ENCODE assay signal across 18 cellular contexts in genomic region chr10:51617576-51618298, GRCh38.
A peak's percentile ranks its signal among the peaks of the same experiment; 100 is the strongest.
DNase-seq lines count a peak whose midpoint lies in the region; ATAC-seq and TF ChIP-seq lines count a peak whose summit lies in the region.
"Had no signal": no experiment of that assay in that cellular context is flagged by ENCODE, and none has a peak within 500 bp of the region (broad histone marks: within the 10 kb centered on the region; RNA-seq: fewer than 3 reads in every experiment).

No MANE protein-coding gene starts in this region.

- intact Hi-C loops in Right ventricle myocardium inferior (cut with DNase I): no loop called here
- intact Hi-C loops in cardiac septum (cut with DNase I): no loop called here

- ATAC-seq in Right ventricle myocardium inferior (peak; percentile 69), HG02885 (IDR thresholded peaks at IDR 0.05; ENCODE audit: poor library complexity, unreplicated experiment) (peak; percentile 47)
- ATAC-seq: HepG2 had no signal

- H3K27ac Mint-ChIP-seq in type B pancreatic cell: no peak overlapping the region
- H3K27ac Mint-ChIP-seq: CD4-positive, alpha-beta memory T cell had no signal

- no peak overlapping the region for H3K4me3 Mint-ChIP-seq in type B pancreatic cell
- H3K4me3 Mint-ChIP-seq: CD4-positive, alpha-beta memory T cell had no signal

- TF ChIP-seq CTCF in type B pancreatic cell (conservative IDR thresholded peaks at IDR 0.05): no peak

- H3K27me3 Mint-ChIP-seq in type B pancreatic cell: no peaks in the 10 kb centered on the region

- no peaks in the 10 kb centered on the region for H3K4me1 Mint-ChIP-seq in type B pancreatic cell (ENCODE audit: unreplicated experiment)
- H3K4me1 Mint-ChIP-seq: CD4-positive, alpha-beta memory T cell had no signal

- no peaks in the 10 kb centered on the region for H3K36me3 Mint-ChIP-seq in type B pancreatic cell
- H3K36me3 Mint-ChIP-seq: CD4-positive, alpha-beta memory T cell had no signal

- peaks cover 9% of the 10 kb centered on the region for H3K9me3 Mint-ChIP-seq in type B pancreatic cell

- DNase-seq in Right ventricle myocardium inferior (ENCODE audit: missing footprints): no peak
- DNase-seq in cardiac septum (ENCODE audit: low spot score): no peak
- DNase-seq in HT1080 (ENCODE audit: low read depth): peak; percentile 2
- DNase-seq in activated naive CD4-positive, alpha-beta T cell treated with Interleukin-2 at 50 U/mL for 16 hours: no peak
- no peak for DNase-seq in type B pancreatic cell (ENCODE audit: extremely low spot score, unreplicated experiment)
- no peak for DNase-seq in SHP77 treated with DMSO at 0.1 percent for 48 hours (lab: John Stamatoyannopoulos, UW)
- no peak for DNase-seq in D341Med (ENCODE audit: low spot score)
- DNase-seq: CD4-positive, alpha-beta memory T cell; GDM1; GM23248; HCEC 1CT; KG1; NCI-H1436; NCI-H2029 treated with DMSO at 0.1 percent for 48 hours; NCI-H2171 treated with DMSO at 0.1 percent for 48 hours; NCI-H446 treated with DMSO at 0.1 percent for 48 hours had no signal
